ENCODE assay signal across 19 cellular contexts in genomic region chr12:7006639-7007038, GRCh38. TPM values are rescaled to one million over a fixed set of nuclear protein-coding genes. Genes with fewer than 3 reads are reported as not detected.
DNase-seq lines count a peak whose midpoint lies in the region; ATAC-seq, FAIRE-seq and TF ChIP-seq lines count a peak whose summit lies in the region.
"Had no signal": no experiment of that assay in that cellular context is flagged by ENCODE, and none has a peak within 500 bp of the region (broad histone marks: within the 10 kb centered on the region; RNA-seq: fewer than 3 reads in every experiment).

No MANE protein-coding gene starts in this region.

- peaks cover 90% of the 10 kb centered on the region for H3K4me1 ChIP-seq in psoas muscle
- H3K4me1 ChIP-seq: Caco-2 had no signal

- peak overlapping the region; percentile 9 for H3K4me3 ChIP-seq in psoas muscle

- no peaks in the 10 kb centered on the region for H3K27me3 Mint-ChIP-seq in activated T-cell treated with anti-CD3 and anti-CD28 coated beads, Interleukin-2, amount 50 U/mL, for 72 hours (ENCODE audit: low read depth)
- H3K27me3 Mint-ChIP-seq: CD4-positive, CD25-positive, alpha-beta regulatory T cell had no signal

- TF ChIP-seq CTCF in 22Rv1 (IDR thresholded peaks at IDR 0.05) (no peak), psoas muscle (IDR thresholded peaks at IDR 0.05) (no peak)

- WGBS in psoas muscle, 3 donors, result 29 to 39% (median 37%) methylated on average over 3 of the region's 3 CpGs

- no peak for DNase-seq in activated T-cell treated with anti-CD3 and anti-CD28 coated beads, Interleukin-2, amount 50 U/mL, for 72 hours
- DNase-seq in activated T-cell treated with anti-CD3 and anti-CD28 coated beads for 4 hours (no peak), H54 (ENCODE audit: insufficient read length, low spot score) (no peak), psoas muscle (no peak), ecto neural progenitor cell (ENCODE audit: low spot score) (no peak)
- DNase-seq in activated naive CD4-positive, alpha-beta T cell treated with Interleukin-2 at 50 U/mL for 16 hours, result no peak
- DNase-seq: 8988T; C1 segment of cervical spinal cord; Caco-2; CD4-positive, CD25-positive, alpha-beta regulatory T cell; CD8-positive, alpha-beta T cell; DMS153; DND-41; GOT3; H7; HCEC 1CT had no signal

- H3K36me3 ChIP-seq in psoas muscle (ENCODE audit: insufficient read depth in 1 of 2, low read depth in 1 of 2), result peaks cover 0 to 4% of the 10 kb centered on the region in 2 donors

- H3K9me3 ChIP-seq in psoas muscle, result no peaks in the 10 kb centered on the region
- H3K9me3 ChIP-seq: Caco-2 had no signal

- H3K4me3 Mint-ChIP-seq in activated T-cell treated with anti-CD3 and anti-CD28 coated beads, Interleukin-2, amount 50 U/mL, for 72 hours, result no peak overlapping the region
- H3K4me3 Mint-ChIP-seq: CD4-positive, CD25-positive, alpha-beta regulatory T cell; CD8-positive, alpha-beta T cell had no signal

- H3K9me3 Mint-ChIP-seq in activated T-cell treated with anti-CD3 and anti-CD28 coated beads, Interleukin-2, amount 50 U/mL, for 72 hours, result no peaks in the 10 kb centered on the region
- H3K9me3 Mint-ChIP-seq: CD4-positive, CD25-positive, alpha-beta regulatory T cell; CD8-positive, alpha-beta T cell had no signal

- H3K36me3 Mint-ChIP-seq in activated T-cell treated with anti-CD3 and anti-CD28 coated beads, Interleukin-2, amount 50 U/mL, for 72 hours (ENCODE audit: insufficient read depth in 2 of 2), result peaks cover 3 to 7% of the 10 kb centered on the region in 2 donors

- TF ChIP-seq POLR2A in H54 (IDR thresholded peaks at IDR 0.05; ENCODE audit: low read depth, low read length), result no peak

- H3K27ac Mint-ChIP-seq in activated T-cell treated with anti-CD3 and anti-CD28 coated beads, Interleukin-2, amount 50 U/mL, for 72 hours, result peak overlapping the region; percentile 42
- H3K27ac Mint-ChIP-seq: CD4-positive, CD25-positive, alpha-beta regulatory T cell; CD8-positive, alpha-beta T cell had no signal

- ATAC-seq in activated T-cell treated with anti-CD3 and anti-CD28 coated beads, Interleukin-2, amount 50 U/mL, for 72 hours (replicated peaks in 1 of 2), result no peak
- ATAC-seq in psoas muscle (peak; percentile 41 to 78 (median 68)), GM18520 (IDR thresholded peaks at IDR 0.05; ENCODE audit: unreplicated experiment) (no peak)
- ATAC-seq: CD8-positive, alpha-beta T cell had no signal

- intact Hi-C loops in psoas muscle (cut with DNase I), result no loop called here

- peaks cover 17% of the 10 kb centered on the region for H3K4me1 Mint-ChIP-seq in activated T-cell treated with anti-CD3 and anti-CD28 coated beads, Interleukin-2, amount 50 U/mL, for 72 hours (ENCODE audit: low read depth)

- H3K27ac ChIP-seq in 22Rv1 (peak overlapping the region; percentile 4; the same call in 1 of the 2 replicates), psoas muscle (peak overlapping the region; percentile 54)

- FAIRE-seq in H54 (lab: Jason Lieb, UNC), result peak; percentile 41
- FAIRE-seq: G401.6 had no signal

- H3K27me3 ChIP-seq in psoas muscle (ENCODE audit: insufficient read depth in 3 of 3, low read length in 2 of 3), result no peaks in the 10 kb centered on the region

RNA-seq across cellular contexts. Expression of gene LPCAT3, which starts 11.6 kb away (rescaled TPM):
- 10 to 100 TPM; 28.3 to 29.0 TPM for total RNA-seq in activated T-cell treated with anti-CD3 and anti-CD28 coated beads, Interleukin-2, amount 50 U/mL, for 72 hours
- total RNA-seq in psoas muscle, result 10 to 100 TPM; 24.0 to 56.5 (median 41.6) TPM
- polyA plus RNA-seq in psoas muscle, result 10 to 100 TPM; 13.9 to 26.2 (median 17.4) TPM

RNA-seq across cellular contexts. Expression of gene EMG1, which starts 35.9 kb away (rescaled TPM):
- total RNA-seq in activated T-cell treated with anti-CD3 and anti-CD28 coated beads, Interleukin-2, amount 50 U/mL, for 72 hours, result 10 to 100 TPM; 44.9 to 45.7 TPM
- 10 to 100 TPM; 30.1 to 59.4 (median 44.8) TPM for total RNA-seq in psoas muscle
- 10 to 100 TPM; 26.6 to 66.5 (median 50.4) TPM for polyA plus RNA-seq in psoas muscle

RNA-seq across cellular contexts. Expression of gene PHB2, which starts 36.2 kb away (rescaled TPM):
- 100 to 1,000 TPM; 296 to 348 TPM for total RNA-seq in activated T-cell treated with anti-CD3 and anti-CD28 coated beads, Interleukin-2, amount 50 U/mL, for 72 hours
- 100 to 1,000 TPM; 137 to 278 (median 180) TPM for total RNA-seq in psoas muscle
- polyA plus RNA-seq in psoas muscle, result 100 to 1,000 TPM; 176 to 381 (median 208) TPM

RNA-seq across cellular contexts. Expression of gene C1S, which starts 53.9 kb away (rescaled TPM):
- 1 to 10 TPM; 4.0 to 6.6 TPM for total RNA-seq in activated T-cell treated with anti-CD3 and anti-CD28 coated beads, Interleukin-2, amount 50 U/mL, for 72 hours
- total RNA-seq in psoas muscle, result 10 to 100 TPM; 49.0 to 98.5 (median 75.6) TPM
- 10 to 100 TPM; 35.9 to 44.4 (median 38.2) TPM for polyA plus RNA-seq in psoas muscle
- polyA plus RNA-seq: CD4-positive, CD25-positive, alpha-beta regulatory T cell had no signal

RNA-seq across cellular contexts. Expression of gene PTPN6, which starts 55.5 kb away (rescaled TPM):
- total RNA-seq in activated T-cell treated with anti-CD3 and anti-CD28 coated beads, Interleukin-2, amount 50 U/mL, for 72 hours, result 100 to 1,000 TPM; 238 to 313 TPM
- 1 to 10 TPM; 3.6 to 7.6 (median 4.6) TPM for total RNA-seq in psoas muscle
- polyA plus RNA-seq in psoas muscle, result 1 to 10 TPM; 1.3 to 2.6 (median 2.1) TPM

Comparison
In these comparisons a context has a peak if more than half of its experiments do, and no peak if none do; other contexts are left out.
1. ATAC-seq: peak in psoas muscle (4 of 4); none in activated T-cell treated with anti-CD3 and anti-CD28 coated beads, Interleukin-2, amount 50 U/mL, for 72 hours (0 of 2) and GM18520 (single experiment).